ENCODE assay signal across 10 cellular contexts in genomic region chr21:43362928-43363314, GRCh38.
A peak's percentile ranks its signal among the peaks of the same experiment; 100 is the strongest.
DNase-seq lines count a peak whose midpoint lies in the region; ATAC-seq, FAIRE-seq and TF ChIP-seq lines count a peak whose summit lies in the region.
"Had no signal": no experiment of that assay in that cellular context is flagged by ENCODE, and none has a peak within 500 bp of the region (broad histone marks: within the 10 kb centered on the region; RNA-seq: fewer than 3 reads in every experiment).

No MANE protein-coding gene starts in this region.

- H3K4me3 ChIP-seq in astrocyte of the spinal cord (ENCODE audit: low read depth, low read length) = no peak overlapping the region

- no peaks in the 10 kb centered on the region for H3K27me3 ChIP-seq in CD4-positive, alpha-beta T cell (ENCODE audit: control insufficient read depth, insufficient read depth, low read length)

- H3K36me3 Mint-ChIP-seq in CD4-positive, alpha-beta T cell (ENCODE audit: low read depth) = no peaks in the 10 kb centered on the region
- no peaks in the 10 kb centered on the region for H3K36me3 Mint-ChIP-seq in natural killer cell

- no peak for FAIRE-seq in H54 (lab: Jason Lieb, UNC)

- POLR2A ChIA-PET in CD4-positive, alpha-beta T cell (lab: Charles Lee) = interaction anchor here (0.8 to 1.3 kb wide), 3 partner anchors 10 to 849 kb away, joined by 3 to 6 read pairs (median 3); partner anchors contain the start of gene PKNOX1

- in situ Hi-C loops in astrocyte of the spinal cord (cut with HindIII; ENCODE audit: low sequenced_read_pairs) = no loop called here

- CTCF ChIA-PET in CD4-positive, alpha-beta T cell (lab: Charles Lee) = no interaction called here

- H3K27ac ChIP-seq in CD4-positive, alpha-beta T cell (ENCODE audit: low read depth, low read length) = peak overlapping the region; percentile 57

- H3K9me3 Mint-ChIP-seq in CD4-positive, alpha-beta T cell = no peaks in the 10 kb centered on the region
- H3K9me3 Mint-ChIP-seq in natural killer cell = no peaks in the 10 kb centered on the region

- H3K27me3 Mint-ChIP-seq in CD4-positive, alpha-beta T cell = no peaks in the 10 kb centered on the region
- H3K27me3 Mint-ChIP-seq in natural killer cell (ENCODE audit: low read depth in 2 of 2) = no peaks in the 10 kb centered on the region

- peak overlapping the region; percentile 83 for H3K4me3 Mint-ChIP-seq in CD4-positive, alpha-beta T cell
- peak overlapping the region; percentile 83 for H3K4me3 Mint-ChIP-seq in natural killer cell

- TF ChIP-seq POLR2A in H54 (IDR thresholded peaks at IDR 0.05; ENCODE audit: low read depth, low read length) = no peak

- TF ChIP-seq CTCF in CD4-positive, alpha-beta T cell (IDR thresholded peaks at IDR 0.05) = no peak
- no peak for TF ChIP-seq CTCF in astrocyte of the spinal cord (IDR thresholded peaks at IDR 0.05; ENCODE audit: low read depth, low read length)
- TF ChIP-seq CTCF in natural killer cell (IDR thresholded peaks at IDR 0.05) = no peak

- peaks cover 24% of the 10 kb centered on the region for H3K4me1 Mint-ChIP-seq in CD4-positive, alpha-beta T cell (ENCODE audit: low read depth)
- H3K4me1 Mint-ChIP-seq in natural killer cell = peaks cover 26 to 27% of the 10 kb centered on the region in 2 donors

- intact Hi-C loops in CD4-positive, alpha-beta T cell (cut with DNase I, micrococcal nuclease) = no loop called here
- intact Hi-C loops in natural killer cell (cut with micrococcal nuclease) = no loop called here

- H3K9me3 ChIP-seq in CD4-positive, alpha-beta T cell (ENCODE audit: control insufficient read depth, low read length) = no peaks in the 10 kb centered on the region

- DNase-seq in CD4-positive, alpha-beta T cell = peak in 2 of 10 experiments; percentile 19 to 27
- DNase-seq in M059J (ENCODE audit: low read depth) (peak; percentile 51), astrocyte of the spinal cord (ENCODE audit: low read depth, low spot score) (peak; percentile 20), natural killer cell (no peak), H54 (ENCODE audit: insufficient read length, low spot score) (no peak), mesenteric fat pad (ENCODE audit: low spot score) (no peak), NCI-H2107 (lab: John Stamatoyannopoulos, UW) (no peak)
- DNase-seq: NCI-H1436 treated with DMSO at 0.1 percent for 48 hours, SW 1271 had no signal

- ATAC-seq in CD4-positive, alpha-beta T cell (ENCODE audit: poor library complexity) = peak; percentile 1
- no peak for ATAC-seq in natural killer cell
- ATAC-seq in GM18858 (IDR thresholded peaks at IDR 0.05; ENCODE audit: unreplicated experiment) = no peak

- peak overlapping the region; percentile 94 for H3K27ac Mint-ChIP-seq in CD4-positive, alpha-beta T cell
- H3K27ac Mint-ChIP-seq in natural killer cell = peak overlapping the region; percentile 94 to 97

Comparison
In these comparisons a context has a peak if more than half of its experiments do, and no peak if none do; other contexts are left out.
1. DNase-seq: peak in M059J (single experiment) and astrocyte of the spinal cord (single experiment); none in natural killer cell (single experiment), H54 (single experiment), mesenteric fat pad (single experiment) and NCI-H2107 (single experiment).